20 cellular contexts compared by ENCODE assay signal in genomic region chr16:29849505-29849904, GRCh38. TPM values are rescaled to one million over a fixed set of nuclear protein-coding genes. Genes with fewer than 3 reads are reported as not detected.
DNase-seq lines count a peak whose midpoint lies in the region; ATAC-seq and TF ChIP-seq lines count a peak whose summit lies in the region.
"Had no signal": no experiment of that assay in that cellular context is flagged by ENCODE, and none has a peak within 500 bp of the region (broad histone marks: within the 10 kb centered on the region; RNA-seq: fewer than 3 reads in every experiment).

No MANE protein-coding gene starts in this region.

- H3K14ac ChIP-seq in mesenchymal stem cell (ENCODE audit: low read length in 2 of 2), result no peak overlapping the region

- H2AK5ac ChIP-seq in mesenchymal stem cell (ENCODE audit: low read length, severe bottlenecking), result no peak overlapping the region

- H2BK15ac ChIP-seq in mesenchymal stem cell (ENCODE audit: low read depth, poor library complexity, severe bottlenecking), result peak overlapping the region; percentile 12

- no peak overlapping the region for H3K4me3 Mint-ChIP-seq in CD8-positive, alpha-beta memory T cell
- H3K4me3 Mint-ChIP-seq: activated CD4-positive, alpha-beta memory T cell treated with anti-CD3 and anti-CD28 coated beads, Interleukin-2, amount 10 ng/mL, durations not matched to agents 7 days and 5 days; central memory CD8-positive, alpha-beta T cell had no signal

- no peak overlapping the region for H2BK5ac ChIP-seq in mesenchymal stem cell (ENCODE audit: low read depth, low read length, poor library complexity, severe bottlenecking)

- peaks cover 7% of the 10 kb centered on the region for H3K79me1 ChIP-seq in mesenchymal stem cell (replicated peaks; ENCODE audit: low read length, poor library complexity, severe bottlenecking)

- H3K9me3 ChIP-seq in body of pancreas, result no peaks in the 10 kb centered on the region
- no peaks in the 10 kb centered on the region for H3K9me3 ChIP-seq in mesenchymal stem cell (ENCODE audit: control insufficient read depth, low read length)
- H3K9me3 ChIP-seq in testis, result no peaks in the 10 kb centered on the region
- no peaks in the 10 kb centered on the region for H3K9me3 ChIP-seq in CD8-positive, alpha-beta memory T cell (ENCODE audit: low read length)
- H3K9me3 ChIP-seq: heart right ventricle, thoracic aorta had no signal

- no peak overlapping the region for H2BK12ac ChIP-seq in mesenchymal stem cell (ENCODE audit: low read length in 2 of 2)

- intact Hi-C loops in body of pancreas (cut with DNase I), result no loop called here
- intact Hi-C loops in testis (cut with DNase I; ENCODE audit: low total_unique reads), result no loop called here

- peaks cover 3 to 8% (median 5%) of the 10 kb centered on the region in 3 donors for H3K4me1 Mint-ChIP-seq in CD8-positive, alpha-beta memory T cell

- TF ChIP-seq CTCF in body of pancreas (IDR thresholded peaks at IDR 0.05) (no peak), testis (IDR thresholded peaks at IDR 0.05) (no peak)

- H3K23ac ChIP-seq in mesenchymal stem cell (ENCODE audit: low read length in 2 of 2), result no peak overlapping the region

- H3K18ac ChIP-seq in mesenchymal stem cell (ENCODE audit: low read depth in 1 of 2, low read length in 2 of 2), result no peak overlapping the region

- no peak overlapping the region for H4K8ac ChIP-seq in mesenchymal stem cell (ENCODE audit: low read length)

- DNase-seq in NCI-H2227 treated with DMSO at 0.1 percent for 48 hours (lab: John Stamatoyannopoulos, UW), result peak; percentile 15
- DNase-seq in NCI-H2227 (lab: John Stamatoyannopoulos, UW; ENCODE audit: unreplicated experiment), result no peak
- no peak for DNase-seq in body of pancreas
- no peak for DNase-seq in mesenchymal stem cell
- DNase-seq in testis, result peak; percentile 53
- DNase-seq in CD8-positive, alpha-beta memory T cell, result no peak
- no peak for DNase-seq in kidney tubule cell (ENCODE audit: low spot score)
- DNase-seq: activated CD4-positive, alpha-beta memory T cell treated with anti-CD3 and anti-CD28 coated beads, Interleukin-2, amount 10 ng/mL, durations not matched to agents 7 days and 5 days; DMS153; effector CD8-positive, alpha-beta T cell; HCEC 1CT; heart right ventricle; kidney; NCI-H1436 treated with DMSO at 0.1 percent for 48 hours; stimulated activated CD4-positive, alpha-beta T cell treated with anti-CD3 and anti-CD28 coated beads, Interleukin-4, amount 100 ng/mL, for 24 hours had no signal

- H3K4me1 ChIP-seq in body of pancreas (no peaks in the 10 kb centered on the region), mesenchymal stem cell (ENCODE audit: control insufficient read depth, insufficient read depth, low read depth, low read length) (no peaks in the 10 kb centered on the region), testis (peaks cover 19% of the 10 kb centered on the region)
- H3K4me1 ChIP-seq in CD8-positive, alpha-beta memory T cell (ENCODE audit: insufficient read depth, low read length), result no peaks in the 10 kb centered on the region

- 81 to 84% methylated on average over 5 of the region's 5 CpGs for WGBS in body of pancreas, 2 donors
- WGBS in mesenchymal stem cell, result 51% methylated on average over 5 of the region's 5 CpGs
- 48 to 56% methylated on average over 5 of the region's 5 CpGs for WGBS in testis, 2 donors

- H3K4me3 ChIP-seq in body of pancreas (no peak overlapping the region), mesenchymal stem cell (ENCODE audit: insufficient read depth in 1 of 2, low read depth in 1 of 2, low read length in 2 of 2) (no peak overlapping the region), testis (no peak overlapping the region)
- H3K4me3 ChIP-seq in CD8-positive, alpha-beta memory T cell (ENCODE audit: low read length), result no peak overlapping the region
- H3K4me3 ChIP-seq: heart right ventricle, skin epidermis, thoracic aorta had no signal

- H3K9me3 Mint-ChIP-seq in CD8-positive, alpha-beta memory T cell, result no peaks in the 10 kb centered on the region
- H3K9me3 Mint-ChIP-seq: activated CD4-positive, alpha-beta memory T cell treated with anti-CD3 and anti-CD28 coated beads, Interleukin-2, amount 10 ng/mL, durations not matched to agents 7 days and 5 days; central memory CD8-positive, alpha-beta T cell had no signal

- H3K9ac ChIP-seq in mesenchymal stem cell (ENCODE audit: low read length), result peak overlapping the region; percentile 1

- ATAC-seq in body of pancreas (peak; percentile 16), GM21786 (IDR thresholded peaks at IDR 0.05; ENCODE audit: unreplicated experiment) (no peak)

- H2BK120ac ChIP-seq in mesenchymal stem cell (ENCODE audit: low read depth, low read length), result no peak overlapping the region

- TF ChIP-seq POLR2A in body of pancreas (IDR thresholded peaks at IDR 0.05), result no peak
- no peak for TF ChIP-seq POLR2A in testis (IDR thresholded peaks at IDR 0.05)

- H3K4ac ChIP-seq in mesenchymal stem cell (ENCODE audit: low read depth in 1 of 2, low read length in 2 of 2), result no peak overlapping the region

- H4K91ac ChIP-seq in mesenchymal stem cell (ENCODE audit: low read length), result no peak overlapping the region

- no peaks in the 10 kb centered on the region for H3K27me3 Mint-ChIP-seq in CD8-positive, alpha-beta memory T cell
- H3K27me3 Mint-ChIP-seq: activated CD4-positive, alpha-beta memory T cell treated with anti-CD3 and anti-CD28 coated beads, Interleukin-2, amount 10 ng/mL, durations not matched to agents 7 days and 5 days; central memory CD8-positive, alpha-beta T cell had no signal

- H3K27ac ChIP-seq in body of pancreas (peak overlapping the region in 1 of 4 donors; percentile 6), mesenchymal stem cell (ENCODE audit: low read length, poor library complexity, severe bottlenecking) (no peak overlapping the region), testis (no peak overlapping the region)
- H3K27ac ChIP-seq in CD8-positive, alpha-beta memory T cell (ENCODE audit: low read depth, low read length), result no peak overlapping the region
- H3K27ac ChIP-seq: 22Rv1, heart right ventricle, skin epidermis, thoracic aorta had no signal

- CTCF ChIA-PET in CD8-positive, alpha-beta memory T cell (lab: Charles Lee), result interaction anchor here (0.7 to 5.8 kb wide), 24 partner anchors 7 to 209 kb away, joined by 3 to 88 read pairs (median 8); partner anchors contain the start of genes CDIPT, KIF22, MVP and PAGR1

- POLR2A ChIA-PET in CD8-positive, alpha-beta memory T cell (lab: Charles Lee), result interaction anchor here (0.6 to 1.6 kb wide), 3 partner anchors 17 to 62 kb away, joined by 3 to 7 read pairs (median 6); partner anchors contain the start of gene PAGR1

- H3K4me2 ChIP-seq in mesenchymal stem cell (ENCODE audit: low read length, poor library complexity, severe bottlenecking), result no peak overlapping the region

- H3K27me3 ChIP-seq in body of pancreas, result no peaks in the 10 kb centered on the region
- H3K27me3 ChIP-seq in mesenchymal stem cell (ENCODE audit: control insufficient read depth in 1 of 2, insufficient read depth in 1 of 2, low read length in 2 of 2), result no peaks in the 10 kb centered on the region
- no peaks in the 10 kb centered on the region for H3K27me3 ChIP-seq in testis
- no peaks in the 10 kb centered on the region for H3K27me3 ChIP-seq in CD8-positive, alpha-beta memory T cell (ENCODE audit: insufficient read depth, low read length, poor library complexity, severe bottlenecking)
- H3K27me3 ChIP-seq: heart right ventricle had no signal

- peak overlapping the region in 1 of 8 donors; percentile 76 for H3K27ac Mint-ChIP-seq in CD8-positive, alpha-beta memory T cell
- H3K27ac Mint-ChIP-seq: activated CD4-positive, alpha-beta memory T cell treated with anti-CD3 and anti-CD28 coated beads, Interleukin-2, amount 10 ng/mL, durations not matched to agents 7 days and 5 days had no signal

- H3K36me3 Mint-ChIP-seq in CD8-positive, alpha-beta memory T cell, result peaks cover 5 to 40% (median 9%) of the 10 kb centered on the region in 3 donors

- no peak overlapping the region for H2AFZ ChIP-seq in mesenchymal stem cell (ENCODE audit: low read depth, low read length)

- H3K36me3 ChIP-seq in body of pancreas (replicated peaks in 1 of 2; ENCODE audit: insufficient read depth in 1 of 2, low read depth in 2 of 2) (peaks cover 7 to 17% of the 10 kb centered on the region in 2 donors), mesenchymal stem cell (ENCODE audit: control insufficient read depth in 1 of 2, insufficient read depth in 2 of 2, low read depth in 1 of 2, low read length in 2 of 2) (peaks cover 63 to 64% of the 10 kb centered on the region in 2 experiments), testis (ENCODE audit: low read depth, missing control alignments) (no peaks in the 10 kb centered on the region)
- H3K36me3 ChIP-seq in CD8-positive, alpha-beta memory T cell (ENCODE audit: insufficient read depth, low read length), result peaks cover 5% of the 10 kb centered on the region

RNA-seq across cellular contexts. Expression of gene CDIPT, which starts 13.5 kb away (rescaled TPM):
- total RNA-seq in body of pancreas (10 to 100 TPM; 76.5 to 79.9 TPM), testis (100 to 1,000 TPM in 1 of 2 donors, 10 to 100 TPM in 1; 90.3 to 100 TPM)
- 68.9 TPM for polyA plus RNA-seq in mesenchymal stem cell (2013, experiment 1 of 2)
- polyA plus RNA-seq in mesenchymal stem cell (2013, experiment 2 of 2), result 66.3 TPM
- polyA plus RNA-seq in testis (ENCODE audit: insufficient read depth, low read depth, low replicate concordance), result 68.7 TPM
- 10 to 100 TPM; 63.9 to 68.4 TPM for total RNA-seq in CD8-positive, alpha-beta memory T cell
- 109 TPM for polyA plus RNA-seq in CD8-positive, alpha-beta memory T cell

RNA-seq across cellular contexts. Expression of gene MVP, which starts 29.2 kb away (rescaled TPM):
- total RNA-seq in body of pancreas, result 100 to 1,000 TPM in 1 of 2 donors, 10 to 100 TPM in 1; 75.5 to 139 TPM
- 148 TPM for polyA plus RNA-seq in mesenchymal stem cell (2013, experiment 1 of 2)
- polyA plus RNA-seq in mesenchymal stem cell (2013, experiment 2 of 2), result 142 TPM
- 100 to 1,000 TPM; 147 to 224 TPM for total RNA-seq in testis
- 119 TPM for polyA plus RNA-seq in testis (ENCODE audit: insufficient read depth, low read depth, low replicate concordance)
- total RNA-seq in CD8-positive, alpha-beta memory T cell, result 10 to 100 TPM; 54.5 to 55.4 TPM
- polyA plus RNA-seq in CD8-positive, alpha-beta memory T cell, result 155 TPM

RNA-seq across cellular contexts. Expression of gene PAGR1, which starts 33.6 kb away (rescaled TPM):
- total RNA-seq in body of pancreas, result 10 to 100 TPM; 27.5 to 63.9 TPM
- 16.9 TPM for polyA plus RNA-seq in mesenchymal stem cell (2013, experiment 1 of 2)
- 17.5 TPM for polyA plus RNA-seq in mesenchymal stem cell (2013, experiment 2 of 2)
- total RNA-seq in testis, result 10 to 100 TPM; 53.0 to 68.4 TPM
- 36.1 TPM for polyA plus RNA-seq in testis (ENCODE audit: insufficient read depth, low read depth, low replicate concordance)
- total RNA-seq in CD8-positive, alpha-beta memory T cell, result 10 to 100 TPM; 41.9 to 44.3 TPM
- 53.1 TPM for polyA plus RNA-seq in CD8-positive, alpha-beta memory T cell

RNA-seq across cellular contexts. Expression of gene PRRT2, which starts 37.5 kb away (rescaled TPM):
- 1 to 10 TPM in 1 of 2 donors, not detected in 1; 1.0 TPM for total RNA-seq in body of pancreas
- 3.8 TPM for polyA plus RNA-seq in mesenchymal stem cell (2013, experiment 1 of 2)
- 4.1 TPM for polyA plus RNA-seq in mesenchymal stem cell (2013, experiment 2 of 2)
- total RNA-seq in testis, result 10 to 100 TPM; 13.3 to 18.0 TPM
- 8.0 TPM for polyA plus RNA-seq in testis (ENCODE audit: insufficient read depth, low read depth, low replicate concordance)
- 1 to 10 TPM; 1.2 to 1.3 TPM for total RNA-seq in CD8-positive, alpha-beta memory T cell
- polyA plus RNA-seq in CD8-positive, alpha-beta memory T cell, result 0.18 TPM

RNA-seq across cellular contexts. Expression of gene MAZ, which starts 43.2 kb away (rescaled TPM):
- total RNA-seq in body of pancreas (100 to 1,000 TPM in 1 of 2 donors, 10 to 100 TPM in 1; 57.9 to 125 TPM), testis (100 to 1,000 TPM; 173 to 186 TPM)
- 89.1 TPM for polyA plus RNA-seq in mesenchymal stem cell (2013, experiment 1 of 2)
- polyA plus RNA-seq in mesenchymal stem cell (2013, experiment 2 of 2), result 90.3 TPM
- 217 TPM for polyA plus RNA-seq in testis (ENCODE audit: insufficient read depth, low read depth, low replicate concordance)
- total RNA-seq in CD8-positive, alpha-beta memory T cell, result 100 to 1,000 TPM; 455 to 478 TPM
- polyA plus RNA-seq in CD8-positive, alpha-beta memory T cell, result 85.7 TPM

Comparison
In these comparisons a context has a peak if more than half of its experiments do, and no peak if none do; other contexts are left out.
1. DNase-seq: peak in NCI-H2227 treated with DMSO at 0.1 percent for 48 hours (single experiment) and testis (single experiment); none in NCI-H2227 (single experiment), body of pancreas (0 of 4), mesenchymal stem cell (single experiment), CD8-positive, alpha-beta memory T cell (0 of 5) and kidney tubule cell (single experiment).